In genomic region chr17:49873466-49873865, GRCh38 we compare ENCODE assay signal across 25 cellular contexts. TPM values are rescaled to one million over a fixed set of nuclear protein-coding genes. Genes with fewer than 3 reads are reported as not detected.
DNase-seq lines count a peak whose midpoint lies in the region; ATAC-seq and TF ChIP-seq lines count a peak whose summit lies in the region.
"Had no signal": no experiment of that assay in that cellular context is flagged by ENCODE, and none has a peak within 500 bp of the region (broad histone marks: within the 10 kb centered on the region; RNA-seq: fewer than 3 reads in every experiment).

No MANE protein-coding gene starts in this region.

- no TSS peak for BruUV-seq in Caco-2 (replicated peaks; lab: Mats Ljungman, UMichigan)

- no peak overlapping the region for H3K27ac ChIP-seq in lung (ENCODE audit: low read depth in 1 of 2, low read length in 1 of 2)

- H3K4me1 ChIP-seq in Caco-2 (peaks cover 14% of the 10 kb centered on the region), lung (ENCODE audit: control insufficient read depth in 2 of 2, insufficient read depth in 2 of 2, low read length in 2 of 2) (peaks cover 0 to 5% of the 10 kb centered on the region in 2 donors)

- H3K9me3 ChIP-seq in Caco-2, result no peaks in the 10 kb centered on the region
- H3K9me3 ChIP-seq in lung (ENCODE audit: control insufficient read depth in 2 of 2, insufficient read depth in 1 of 2, low read length in 1 of 2), result no peaks in the 10 kb centered on the region

- intact Hi-C loops in Caco-2 (cut with micrococcal nuclease; ENCODE audit: unreplicated experiment), result no loop called here

- no peaks in the 10 kb centered on the region for H3K9me3 Mint-ChIP-seq in Caco-2 (ENCODE audit: unreplicated experiment)
- H3K9me3 Mint-ChIP-seq: activated B cell treated with CpG ODN at 0.5 μM for 24 hours; CD8-positive, alpha-beta memory T cell; memory B cell had no signal

- no peak for TF ChIP-seq CTCF in Caco-2 (IDR thresholded peaks at IDR 0.05; ENCODE audit: insufficient read depth in 1 of 2, low read depth in 1 of 2, low read length in 1 of 2, severe bottlenecking in 1 of 2, unreplicated experiment in 1 of 2)
- TF ChIP-seq CTCF in lung (IDR thresholded peaks at IDR 0.05; ENCODE audit: control extremely low read depth, extremely low read depth), result no peak

- H3K4me3 Mint-ChIP-seq in Caco-2 (ENCODE audit: unreplicated experiment), result no peak overlapping the region
- H3K4me3 Mint-ChIP-seq: activated B cell treated with CpG ODN at 0.5 μM for 24 hours; CD8-positive, alpha-beta memory T cell; memory B cell had no signal

- ATAC-seq in lung (ENCODE audit: insufficient read depth, low FRiP score) (peak; percentile 32), HG02973 (IDR thresholded peaks at IDR 0.05; ENCODE audit: unreplicated experiment) (no peak), HG03520 (IDR thresholded peaks at IDR 0.05; ENCODE audit: unreplicated experiment) (no peak)

- H3K36me3 Mint-ChIP-seq in Caco-2 (ENCODE audit: insufficient read depth, unreplicated experiment), result no peaks in the 10 kb centered on the region
- H3K36me3 Mint-ChIP-seq: CD8-positive, alpha-beta memory T cell; memory B cell had no signal

- peaks cover 8% of the 10 kb centered on the region for H3K4me1 Mint-ChIP-seq in Caco-2 (ENCODE audit: low read depth, unreplicated experiment)
- H3K4me1 Mint-ChIP-seq: activated B cell treated with CpG ODN at 0.5 μM for 24 hours, memory B cell had no signal

- 53 to 78% methylated on average over 6 of the region's 6 CpGs for WGBS in lung, 2 donors

- H3K36me3 ChIP-seq in Caco-2 (ENCODE audit: control insufficient read depth, insufficient read depth, low read length) (no peaks in the 10 kb centered on the region), lung (ENCODE audit: control insufficient read depth in 2 of 2, insufficient read depth in 2 of 2, low read length in 2 of 2) (no peaks in the 10 kb centered on the region)

- no peak overlapping the region for H3K4me3 ChIP-seq in Caco-2 (ENCODE audit: low read depth, low read length)
- H3K4me3 ChIP-seq in lung, result no peak overlapping the region

- CTCF ChIA-PET in Caco-2 (lab: Charles Lee), result interaction anchor here (0.6 to 2.1 kb wide), 6 partner anchors 12 to 289 kb away, joined by 3 to 5 read pairs (median 4); no protein-coding TSS in a partner anchor

- H3K27me3 ChIP-seq in Caco-2 (replicated peaks; ENCODE audit: control insufficient read depth, insufficient read depth, low read length) (no peaks in the 10 kb centered on the region), lung (ENCODE audit: control insufficient read depth, insufficient read depth) (no peaks in the 10 kb centered on the region)

- H3K27ac Mint-ChIP-seq in Caco-2 (ENCODE audit: unreplicated experiment), result peak overlapping the region; percentile 22
- H3K27ac Mint-ChIP-seq: activated B cell treated with CpG ODN at 0.5 μM for 24 hours, memory B cell had no signal

- DNase-seq in Caco-2 (peak; percentile 60 to 63), NCI-H128 (lab: John Stamatoyannopoulos, UW; ENCODE audit: unreplicated experiment) (peak; percentile 57), NCI-H510A (lab: John Stamatoyannopoulos, UW) (peak; percentile 92), lung (ENCODE audit: low spot score) (peak; percentile 76), NCI-H1048 (lab: John Stamatoyannopoulos, UW) (no peak), putamen (ENCODE audit: low spot score) (no peak)
- DNase-seq: activated B cell treated with CpG ODN at 0.5 μM for 24 hours; activated effector memory CD4-positive, alpha-beta T cell treated with Interleukin-2 at 50 U/mL for 16 hours; amygdala; central memory CD4-positive, alpha-beta T cell; NCI-H2081 treated with DMSO at 0.1 percent for 48 hours; stimulated activated CD4-positive, alpha-beta T cell treated with anti-CD3 and anti-CD28 coated beads, Interleukin-12 subunit alpha, Interleukin-12 subunit beta, amount 100 ng/mL, for 4 hours; stimulated activated naive CD4-positive, alpha-beta T cell treated with Interleukin-2 at 50 U/mL for 16 hours; T-helper 2 cell had no signal

- POLR2A ChIA-PET in Caco-2 (lab: Charles Lee), result interaction anchor here (0.7 kb wide), 1 partner anchor 121 kb away, joined by 3 read pairs; no protein-coding TSS in a partner anchor

- no peaks in the 10 kb centered on the region for H3K27me3 Mint-ChIP-seq in Caco-2 (ENCODE audit: insufficient read depth, unreplicated experiment)

RNA-seq across cellular contexts. Expression of gene TAC4, which starts 25.6 kb away (rescaled TPM):
- total RNA-seq in Caco-2 (2022) (10.8 and 17.1 TPM in 2 replicates), lung (not detected)
- not detected for polyA plus RNA-seq in lung
- total RNA-seq: activated B cell treated with CpG ODN at 0.5 μM for 24 hours; activated CD8-positive, alpha-beta memory T cell treated with anti-CD3 and anti-CD28 coated beads for 36 hours; CD8-positive, alpha-beta memory T cell; G401; OCI-LY7; renal cortical epithelial cell had no signal
- polyA plus RNA-seq: AG04450; CD8-positive, alpha-beta memory T cell; esophagus; neural cell had no signal

Comparison
In these comparisons a context has a peak if more than half of its experiments do, and no peak if none do; other contexts are left out.
1. DNase-seq: peak in Caco-2 (2 of 2), NCI-H128 (single experiment), NCI-H510A (single experiment) and lung (single experiment); none in NCI-H1048 (single experiment) and putamen (single experiment).
2. RNA of gene TAC4, which starts 25.6 kb away (total RNA-seq): 10.8 to 17.1 TPM in Caco-2; not detected in lung; every median in the first group is over 10 times any median in the second.